Comparison of ENCODE assay signal across 26 cellular contexts in genomic region chr11:28170759-28171158, GRCh38.
"Had no signal": no experiment of that assay in that cellular context is flagged by ENCODE, and none has a peak within 500 bp of the region (broad histone marks: within the 10 kb centered on the region; RNA-seq: fewer than 3 reads in every experiment).

No MANE protein-coding gene starts in this region.

- H3K4me1 Mint-ChIP-seq: mesothelial cell of epicardium had no signal

- H3K9me3 ChIP-seq: colonic mucosa, gastrocnemius medialis, mucosa of descending colon had no signal

- FAIRE-seq: endometrium, keratinocyte had no signal

- H3K27ac ChIP-seq: colonic mucosa, epithelial cell of prostate, esophagus squamous epithelium, gastrocnemius medialis, heart right ventricle, left lung, lower lobe of right lung had no signal

- H3K27me3 ChIP-seq: colonic mucosa, esophagus squamous epithelium, gastrocnemius medialis, heart right ventricle, left lung had no signal

- H3K27ac Mint-ChIP-seq: dendritic cell treated with granulocyte-macrophage colony-stimulating factor and Interleukin-4, amounts not matched to agents 40 ng/mL and 50 ng/mL, for 4 days; endodermal cell; mesothelial cell of epicardium had no signal

- DNase-seq: colonic mucosa; cortex of kidney; effector CD8-positive, alpha-beta T cell; effector memory CD8-positive, alpha-beta T cell; endodermal cell; erythroblast; esophagus squamous epithelium; foreskin fibroblast; foreskin melanocyte; gastrocnemius medialis; glutamatergic neuron; head of caudate nucleus; heart right ventricle; hippocampal formation; left cardiac atrium; left lung; left ventricle myocardium superior; lower lobe of right lung; mucosa of descending colon; naive thymus-derived CD4-positive, alpha-beta T cell had no signal

- H3K4me3 Mint-ChIP-seq: dendritic cell treated with granulocyte-macrophage colony-stimulating factor and Interleukin-4, amounts not matched to agents 40 ng/mL and 50 ng/mL, for 4 days; effector memory CD8-positive, alpha-beta T cell; endodermal cell; mesothelial cell of epicardium; naive thymus-derived CD4-positive, alpha-beta T cell had no signal

- ATAC-seq: effector memory CD8-positive, alpha-beta T cell; esophagus mucosa; gastrocnemius medialis; heart right ventricle; left cardiac atrium; left lung; left ventricle myocardium superior; lower lobe of right lung; mucosa of descending colon; naive thymus-derived CD4-positive, alpha-beta T cell had no signal

- H3K4me3 ChIP-seq: colonic mucosa, esophagus squamous epithelium, gastrocnemius medialis, heart right ventricle, left lung, lower lobe of right lung, mucosa of descending colon had no signal

- H3K9me3 Mint-ChIP-seq: dendritic cell treated with granulocyte-macrophage colony-stimulating factor and Interleukin-4, amounts not matched to agents 40 ng/mL and 50 ng/mL, for 4 days; effector memory CD8-positive, alpha-beta T cell had no signal

- H3K4me1 ChIP-seq: colonic mucosa, esophagus squamous epithelium, gastrocnemius medialis, heart right ventricle, left lung, lower lobe of right lung had no signal

- H3K27me3 Mint-ChIP-seq: dendritic cell treated with granulocyte-macrophage colony-stimulating factor and Interleukin-4, amounts not matched to agents 40 ng/mL and 50 ng/mL, for 4 days; effector memory CD8-positive, alpha-beta T cell; naive thymus-derived CD4-positive, alpha-beta T cell had no signal

- H3K36me3 ChIP-seq: colonic mucosa, lower lobe of right lung had no signal
